28 cellular contexts compared by ENCODE assay signal in genomic region chr16:15810411-15810810, GRCh38. TPM values are rescaled to one million over a fixed set of nuclear protein-coding genes. Genes with fewer than 3 reads are reported as not detected.
DNase-seq lines count a peak whose midpoint lies in the region; ATAC-seq lines count a peak whose summit lies in the region.
"Had no signal": no experiment of that assay in that cellular context is flagged by ENCODE, and none has a peak within 500 bp of the region (broad histone marks: within the 10 kb centered on the region; RNA-seq: fewer than 3 reads in every experiment).

No MANE protein-coding gene starts in this region.

- DNase-seq in AG20443 (ENCODE audit: low spot score) (peak; percentile 49), RPMI7951 (ENCODE audit: low read depth) (peak; percentile 58), hepatic stellate cell (ENCODE audit: low spot score) (peak; percentile 51), SW 1271 (lab: John Stamatoyannopoulos, UW) (no peak), putamen (ENCODE audit: low spot score) (no peak), mesendoderm (no peak)
- DNase-seq: activated B cell treated with CpG ODN at 0.5 μM for 24 hours; activated CD4-positive, alpha-beta T cell treated with anti-CD3 and anti-CD28 coated beads, Interleukin-2, amount 50 U/mL, for 48 hours; activated CD8-positive, alpha-beta memory T cell treated with anti-CD3 and anti-CD28 coated beads, Interleukin-2, amount 50 U/mL, for 48 hours; activated effector memory CD4-positive, alpha-beta T cell treated with Interleukin-2 at 50 U/mL for 16 hours; Calu3; colonic mucosa; endodermal cell; left cardiac atrium; mesenchymal stem cell; NCI-H1436 treated with DMSO at 0.1 percent for 48 hours; NCI-H526; stimulated activated CD4-positive, alpha-beta T cell treated with anti-CD3 and anti-CD28 coated beads, Interleukin-4, amount 100 ng/mL, for 1 hour; stimulated activated naive CD4-positive, alpha-beta T cell treated with Interleukin-2 at 50 U/mL for 16 hours; T-helper 9 cell had no signal

- H2AK5ac ChIP-seq in mesendoderm (ENCODE audit: low read length) = no peak overlapping the region

- H3K9ac ChIP-seq in skeletal muscle tissue (ENCODE audit: low read depth in 1 of 3, low read length in 3 of 3) (no peak overlapping the region), mesendoderm (ENCODE audit: low read length) (no peak overlapping the region)

- H3K4me3 ChIP-seq in skeletal muscle tissue (ENCODE audit: low read length in 3 of 3) (no peak overlapping the region), mesendoderm (ENCODE audit: low read length) (no peak overlapping the region)
- H3K4me3 ChIP-seq: A549, colonic mucosa, HAP-1, skin epidermis had no signal

- no peak overlapping the region for H2BK120ac ChIP-seq in mesendoderm (ENCODE audit: low read depth, low read length)

- H3K79me1 ChIP-seq in mesendoderm (ENCODE audit: low read length) = no peaks in the 10 kb centered on the region

- no peak overlapping the region for H3K23ac ChIP-seq in mesendoderm (ENCODE audit: low read length)

- no peak for ATAC-seq in GM19035 (IDR thresholded peaks at IDR 0.05; ENCODE audit: unreplicated experiment)

- H2BK5ac ChIP-seq in mesendoderm (ENCODE audit: low read length) = no peak overlapping the region

- peaks cover 0 to 9% (median 0%) of the 10 kb centered on the region in 3 donors for H3K27me3 ChIP-seq in skeletal muscle tissue (ENCODE audit: control insufficient read depth in 3 of 3, insufficient read depth in 3 of 3, low read length in 3 of 3)
- H3K27me3 ChIP-seq in mesendoderm (ENCODE audit: insufficient read depth, low read length, poor library complexity) = no peaks in the 10 kb centered on the region
- H3K27me3 ChIP-seq: colonic mucosa had no signal

- no peak overlapping the region for H4K8ac ChIP-seq in mesendoderm (ENCODE audit: low read depth, low read length)

- H3K36me3 ChIP-seq in skeletal muscle tissue (ENCODE audit: control insufficient read depth in 3 of 3, insufficient read depth in 3 of 3, low read length in 3 of 3) (no peaks in the 10 kb centered on the region), mesendoderm (ENCODE audit: control insufficient read depth, insufficient read depth, low read length) (no peaks in the 10 kb centered on the region)
- H3K36me3 ChIP-seq: colonic mucosa, HAP-1 had no signal

- H4K5ac ChIP-seq in mesendoderm (ENCODE audit: low read length) = no peak overlapping the region

- H3K4me1 ChIP-seq in skeletal muscle tissue (ENCODE audit: control insufficient read depth in 3 of 3, insufficient read depth in 3 of 3, low read length in 3 of 3) (peaks cover 0 to 14% (median 13%) of the 10 kb centered on the region in 3 donors), mesendoderm (ENCODE audit: control insufficient read depth, low read depth, low read length) (peaks cover 5% of the 10 kb centered on the region)
- H3K4me1 ChIP-seq: A549 had no signal

- H3K27ac ChIP-seq in skeletal muscle tissue (ENCODE audit: low read depth, low read length) (peak overlapping the region; percentile 31), mesendoderm (ENCODE audit: low read depth, low read length) (no peak overlapping the region)
- H3K27ac ChIP-seq: A549, C4-2B, colonic mucosa, skin epidermis had no signal

- no CpG with 5 or more reads among the region's 4 CpGs for WGBS in mesendoderm (ENCODE audit: extremely low coverage, insufficient coverage, low lambda C conversion rate)

- no peak overlapping the region for H3K56ac ChIP-seq in mesendoderm (ENCODE audit: low read length)

- no peak overlapping the region for H2BK15ac ChIP-seq in mesendoderm (replicated peaks; ENCODE audit: low read depth)

- no peak overlapping the region for H3K4ac ChIP-seq in mesendoderm (ENCODE audit: low read depth, low read length)

- no peak overlapping the region for H3K18ac ChIP-seq in mesendoderm (ENCODE audit: low read length)

- no peaks in the 10 kb centered on the region for H3K9me3 ChIP-seq in skeletal muscle tissue (ENCODE audit: control insufficient read depth in 3 of 3, low read length in 3 of 3)
- H3K9me3 ChIP-seq: colonic mucosa, HAP-1 had no signal

- H3K4me2 ChIP-seq in mesendoderm (ENCODE audit: low read length) = no peak overlapping the region
- H3K4me2 ChIP-seq: A549 had no signal

- no peaks in the 10 kb centered on the region for H3K79me2 ChIP-seq in mesendoderm (ENCODE audit: control insufficient read depth, insufficient read depth, low read length)

RNA-seq across cellular contexts. Expression of gene MYH11, which starts 46.4 kb away (rescaled TPM):
- total RNA-seq in RPMI7951 (2014; rRNA removed; shearing (Covaris generic)) = not detected in 2 replicates
- 23.0 TPM for total RNA-seq in skeletal muscle tissue
- polyA plus RNA-seq in mesendoderm (2013, experiment 1 of 2) = 0.32 TPM
- polyA plus RNA-seq in mesendoderm (2013, experiment 2 of 2) = 0.66 TPM
- total RNA-seq: glomerular endothelial cell had no signal
- polyA plus RNA-seq: neural cell had no signal

Comparison
In these comparisons a context has a peak if more than half of its experiments do, and no peak if none do; other contexts are left out.
1. DNase-seq: peak in AG20443 (single experiment), RPMI7951 (single experiment) and hepatic stellate cell (single experiment); none in SW 1271 (0 of 2), putamen (single experiment) and mesendoderm (single experiment).
2. RNA of gene MYH11, which starts 46.4 kb away (total RNA-seq): 23.0 TPM in skeletal muscle tissue (single experiment); not detected in RPMI7951; every median in the first group is over 10 times any median in the second.